In the genomic region with DNA sequence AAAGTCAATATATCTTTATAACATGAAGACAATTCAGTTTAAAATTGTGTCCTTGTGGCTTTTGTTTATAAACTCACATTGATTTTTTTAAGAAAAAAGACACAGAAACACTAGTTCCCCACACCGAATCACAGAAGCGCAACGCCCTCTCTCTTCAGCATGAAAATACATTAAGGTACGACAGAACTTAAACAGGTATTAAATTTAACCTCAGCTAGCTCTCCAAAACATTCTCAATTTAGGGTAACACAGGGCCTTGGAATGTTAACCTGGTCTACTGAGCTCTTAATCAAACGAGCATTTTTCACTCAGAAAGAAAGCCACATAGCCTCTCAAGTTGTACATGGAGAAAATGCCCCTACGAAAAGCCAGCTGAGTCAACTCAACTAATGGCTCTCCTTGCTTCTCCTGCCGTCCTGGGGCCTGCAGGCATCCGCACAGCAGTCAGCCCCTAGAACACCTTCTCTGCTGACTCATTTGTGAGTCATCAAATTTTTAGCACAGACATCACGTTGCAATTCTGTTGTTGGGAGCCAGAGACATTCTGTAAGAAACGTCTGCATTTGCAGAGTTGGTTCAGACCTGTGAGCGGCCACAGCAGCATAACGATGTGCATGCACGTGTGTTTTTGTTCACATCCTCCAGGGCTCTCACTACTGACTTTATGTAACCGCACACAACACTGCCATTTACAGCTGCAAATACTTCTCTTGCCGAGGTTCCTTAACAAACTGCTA, we compare ENCODE assay signal across 9 cellular contexts.
DNase-seq lines count a peak whose midpoint lies in the region; ATAC-seq and TF ChIP-seq lines count a peak whose summit lies in the region.
"Had no signal": no experiment of that assay in that cellular context is flagged by ENCODE, and none has a peak within 500 bp of the region (broad histone marks: within the 10 kb centered on the region; RNA-seq: fewer than 3 reads in every experiment).

No MANE protein-coding gene starts in this region.

- TF ChIP-seq CTCF in neural progenitor cell (IDR thresholded peaks at IDR 0.05) (no peak), tibial artery (IDR thresholded peaks at IDR 0.05) (no peak)

- no peaks in the 10 kb centered on the region for H3K36me3 ChIP-seq in neural progenitor cell
- peaks cover 0 to 14% (median 4%) of the 10 kb centered on the region in 3 donors for H3K36me3 ChIP-seq in tibial artery

- H3K27ac ChIP-seq in neural progenitor cell: no peak overlapping the region
- no peak overlapping the region for H3K27ac ChIP-seq in tibial artery
- H3K27ac ChIP-seq: SK-N-MC had no signal

- H3K27ac Mint-ChIP-seq in neural progenitor cell: no peak overlapping the region

- no peaks in the 10 kb centered on the region for H4K20me1 ChIP-seq in neural progenitor cell (ENCODE audit: low read depth)

- H3K27me3 ChIP-seq in neural progenitor cell (no peaks in the 10 kb centered on the region), tibial artery (no peaks in the 10 kb centered on the region)

- H2AFZ ChIP-seq in neural progenitor cell (replicated peaks): peak overlapping the region; percentile 83

- peaks cover 3% of the 10 kb centered on the region for H3K27me3 Mint-ChIP-seq in neural progenitor cell (ENCODE audit: insufficient read depth, low read depth)

- DNase-seq in ELF-1 (ENCODE audit: low read depth, low spot score) (peak; percentile 89), NCI-H2081 treated with DMSO at 0.1 percent for 48 hours (lab: John Stamatoyannopoulos, UW) (peak; percentile 21), ecto neural progenitor cell (ENCODE audit: low spot score) (peak; percentile 51), neural progenitor cell (ENCODE audit: low spot score) (peak; percentile 52), tibial artery (no peak), NCI-H1436 (lab: John Stamatoyannopoulos, UW) (no peak)
- DNase-seq in activated effector memory CD4-positive, alpha-beta T cell treated with anti-CD3 and anti-CD28 coated beads, Interleukin-2, amount 50 U/mL, for 16 hours: no peak

- no peaks in the 10 kb centered on the region for H3K9me3 Mint-ChIP-seq in neural progenitor cell

- H3K4me1 ChIP-seq in neural progenitor cell (no peaks in the 10 kb centered on the region), tibial artery (no peaks in the 10 kb centered on the region)

- no peaks in the 10 kb centered on the region for H3K79me2 ChIP-seq in neural progenitor cell (ENCODE audit: low read depth)

- H3K4me1 Mint-ChIP-seq in neural progenitor cell: peaks cover 11% of the 10 kb centered on the region

- H3K9ac ChIP-seq in neural progenitor cell: no peak overlapping the region

- no peak overlapping the region for H3K4me2 ChIP-seq in neural progenitor cell

- H3F3A ChIP-seq in neural progenitor cell (ENCODE audit: low read depth): no peaks in the 10 kb centered on the region

- intact Hi-C loops in tibial artery (cut with DNase I; ENCODE audit: low total_unique reads): no loop called here

- no peaks in the 10 kb centered on the region for H3K36me3 Mint-ChIP-seq in neural progenitor cell

- no peak overlapping the region for H3K4me3 ChIP-seq in neural progenitor cell
- H3K4me3 ChIP-seq in tibial artery: no peak overlapping the region
- H3K4me3 ChIP-seq: SK-N-MC had no signal

- H3K9me3 ChIP-seq in neural progenitor cell (ENCODE audit: low read depth) (no peaks in the 10 kb centered on the region), tibial artery (no peaks in the 10 kb centered on the region)

- H3K4me3 Mint-ChIP-seq in neural progenitor cell: no peak overlapping the region

- no peak for ATAC-seq in HG03469 (IDR thresholded peaks at IDR 0.05; ENCODE audit: unreplicated experiment)

Comparison
In these comparisons a context has a peak if more than half of its experiments do, and no peak if none do; other contexts are left out.
1. DNase-seq: peak in ELF-1 (single experiment), NCI-H2081 treated with DMSO at 0.1 percent for 48 hours (single experiment), ecto neural progenitor cell (single experiment) and neural progenitor cell (single experiment); none in tibial artery (0 of 2), NCI-H1436 (single experiment) and activated effector memory CD4-positive, alpha-beta T cell treated with anti-CD3 and anti-CD28 coated beads, Interleukin-2, amount 50 U/mL, for 16 hours (single experiment).